10 cellular contexts compared by ENCODE assay signal in genomic region chr12:64782181-64782580, GRCh38. TPM values are rescaled to one million over a fixed set of nuclear protein-coding genes. Genes with fewer than 3 reads are reported as not detected.
DNase-seq lines count a peak whose midpoint lies in the region; ATAC-seq and TF ChIP-seq lines count a peak whose summit lies in the region.
"Had no signal": no experiment of that assay in that cellular context is flagged by ENCODE, and none has a peak within 500 bp of the region (broad histone marks: within the 10 kb centered on the region; RNA-seq: fewer than 3 reads in every experiment).

No MANE protein-coding gene starts in this region.

- H2BK120ac ChIP-seq in neuronal stem cell (ENCODE audit: low read depth, low read length) = no peak overlapping the region

- no peak overlapping the region for H2AFZ ChIP-seq in KMS-11 (ENCODE audit: low read depth)
- H2AFZ ChIP-seq in neuronal stem cell (ENCODE audit: low read length) = no peak overlapping the region

- no peak overlapping the region for H3K18ac ChIP-seq in neuronal stem cell (ENCODE audit: low read length)

- no peak overlapping the region for H2BK15ac ChIP-seq in neuronal stem cell (ENCODE audit: low read length)

- H3K27ac ChIP-seq in CD4-positive, CD25-positive, alpha-beta regulatory T cell (ENCODE audit: insufficient read depth, low read length, poor library complexity, severe bottlenecking) = no peak overlapping the region
- no peak overlapping the region for H3K27ac ChIP-seq in KMS-11
- H3K27ac ChIP-seq in ascending aorta = no peak overlapping the region
- no peak overlapping the region for H3K27ac ChIP-seq in muscle layer of duodenum (ENCODE audit: low read length)
- no peak overlapping the region for H3K27ac ChIP-seq in neuronal stem cell (replicated peaks; ENCODE audit: low read length)

- DNase-seq in CD4-positive, CD25-positive, alpha-beta regulatory T cell = no peak
- no peak for DNase-seq in ascending aorta (ENCODE audit: low spot score in 2 of 2)
- no peak for DNase-seq in neuronal stem cell (ENCODE audit: low spot score)
- no peak for DNase-seq in HT-29 (ENCODE audit: low spot score)
- no peak for DNase-seq in stimulated activated CD4-positive, alpha-beta T cell treated with anti-CD3 and anti-CD28 coated beads, Interleukin-2, amount 100 ng/mL, for 24 hours
- DNase-seq: kidney glomerular epithelial cell, T-helper 9 cell had no signal

- H3K9ac ChIP-seq in KMS-11 (no peak overlapping the region), neuronal stem cell (ENCODE audit: low read depth, low read length, poor library complexity) (no peak overlapping the region)

- H3K4me1 Mint-ChIP-seq in CD4-positive, CD25-positive, alpha-beta regulatory T cell = peaks cover 8 to 19% (median 12%) of the 10 kb centered on the region in 4 donors

- no peak overlapping the region for H3K23ac ChIP-seq in neuronal stem cell (ENCODE audit: low read depth, low read length, poor library complexity)

- peaks cover 24% of the 10 kb centered on the region for H3K4me1 ChIP-seq in CD4-positive, CD25-positive, alpha-beta regulatory T cell (ENCODE audit: control insufficient read depth, insufficient read depth, low read length, poor library complexity, severe bottlenecking)
- H3K4me1 ChIP-seq in KMS-11 (ENCODE audit: low read depth, poor library complexity, severe bottlenecking) (peaks cover 7% of the 10 kb centered on the region), ascending aorta (peaks cover 0 to 9% of the 10 kb centered on the region in 2 donors), muscle layer of duodenum (ENCODE audit: control insufficient read depth in 1 of 2, insufficient read depth in 2 of 2, low read length in 2 of 2) (peaks cover 9 to 15% of the 10 kb centered on the region in 2 donors), neuronal stem cell (ENCODE audit: control insufficient read depth in 2 of 2, insufficient read depth in 1 of 2, low read depth in 1 of 2, low read length in 2 of 2) (peaks cover 7 to 8% of the 10 kb centered on the region in 2 donors)

- no peak overlapping the region for H4K91ac ChIP-seq in neuronal stem cell (ENCODE audit: low read depth, low read length, poor library complexity)

- peak overlapping the region in 1 of 3 donors; percentile 59 for H3K27ac Mint-ChIP-seq in CD4-positive, CD25-positive, alpha-beta regulatory T cell

- no peak for ATAC-seq in CD4-positive, CD25-positive, alpha-beta regulatory T cell (ENCODE audit: low read depth in 2 of 2)
- no peak for ATAC-seq in GM21619 (IDR thresholded peaks at IDR 0.05; ENCODE audit: unreplicated experiment)

- intact Hi-C loops in ascending aorta (cut with DNase I) = no loop called here

- H3K27me3 Mint-ChIP-seq in CD4-positive, CD25-positive, alpha-beta regulatory T cell = peaks cover 76% of the 10 kb centered on the region

- H3K9me3 Mint-ChIP-seq in CD4-positive, CD25-positive, alpha-beta regulatory T cell = peaks cover 0 to 10% (median 2%) of the 10 kb centered on the region in 7 donors

- no peak for TF ChIP-seq CTCF in KMS-11 (conservative IDR thresholded peaks at IDR 0.05; ENCODE audit: low read depth, low read length)
- no peak for TF ChIP-seq CTCF in ascending aorta (IDR thresholded peaks at IDR 0.05)

- H2BK5ac ChIP-seq in neuronal stem cell (ENCODE audit: low read length) = no peak overlapping the region

- no peak overlapping the region for H3K4ac ChIP-seq in neuronal stem cell (ENCODE audit: low read length)

- H4K8ac ChIP-seq in neuronal stem cell (ENCODE audit: low read depth, low read length) = no peak overlapping the region

- no peak overlapping the region for H2BK12ac ChIP-seq in neuronal stem cell (ENCODE audit: low read length)

- H3K4me3 Mint-ChIP-seq in CD4-positive, CD25-positive, alpha-beta regulatory T cell = peak overlapping the region; percentile 40 to 88 (median 82)

- no peaks in the 10 kb centered on the region; the same call in 1 of the 2 replicates for H3K79me2 ChIP-seq in KMS-11 (ENCODE audit: insufficient read depth, low read depth)

- H3K14ac ChIP-seq in neuronal stem cell (ENCODE audit: low read length) = no peak overlapping the region

- H3K36me3 Mint-ChIP-seq in CD4-positive, CD25-positive, alpha-beta regulatory T cell = no peaks in the 10 kb centered on the region

- no CpG with 5 or more reads among the region's 3 CpGs for WGBS in neuronal stem cell (ENCODE audit: extremely low coverage in 2 of 2, insufficient read length in 2 of 2, insufficient replicate concordance in 1 of 2), 2 donors

- H3K4me2 ChIP-seq in KMS-11 (peak overlapping the region; percentile 32; the same call in 1 of the 2 replicates), neuronal stem cell (ENCODE audit: insufficient read depth, low read length, poor library complexity, severe bottlenecking) (no peak overlapping the region)

- no peaks in the 10 kb centered on the region for H3K9me3 ChIP-seq in CD4-positive, CD25-positive, alpha-beta regulatory T cell (ENCODE audit: control insufficient read depth in 2 of 2, low read length in 2 of 2)
- H3K9me3 ChIP-seq in ascending aorta (no peaks in the 10 kb centered on the region), muscle layer of duodenum (ENCODE audit: control insufficient read depth in 1 of 2, low read length in 2 of 2) (no peaks in the 10 kb centered on the region), neuronal stem cell (replicated peaks in 1 of 2; ENCODE audit: control insufficient read depth in 2 of 2, insufficient read depth in 1 of 2, low read depth in 1 of 2, low read length in 2 of 2) (no peaks in the 10 kb centered on the region)

- H4K20me1 ChIP-seq in KMS-11 (ENCODE audit: insufficient read depth) = no peaks in the 10 kb centered on the region

- no peak overlapping the region for H2AK5ac ChIP-seq in neuronal stem cell (ENCODE audit: low read depth, low read length)

- H3K4me3 ChIP-seq in CD4-positive, CD25-positive, alpha-beta regulatory T cell (ENCODE audit: low read depth, low read length) = peak overlapping the region; percentile 27
- H3K4me3 ChIP-seq in KMS-11 (IDR thresholded peaks at IDR 0.05; ENCODE audit: insufficient read depth, low read depth, low read length) (no peak overlapping the region), ascending aorta (peak overlapping the region; percentile 66 to 71), muscle layer of duodenum (ENCODE audit: low read depth in 1 of 2, low read length in 2 of 2) (peak overlapping the region; percentile 66 to 71), neuronal stem cell (ENCODE audit: low read length in 2 of 2) (no peak overlapping the region)

- peaks cover 46% of the 10 kb centered on the region for H3K27me3 ChIP-seq in CD4-positive, CD25-positive, alpha-beta regulatory T cell (ENCODE audit: control insufficient read depth, insufficient read depth, low read length)
- H3K27me3 ChIP-seq in KMS-11 (ENCODE audit: insufficient read depth, low read depth) (peaks cover 9% of the 10 kb centered on the region; the same call in 1 of the 2 replicates), ascending aorta (no peaks in the 10 kb centered on the region), muscle layer of duodenum (ENCODE audit: low read depth, low read length) (peaks cover 8% of the 10 kb centered on the region), neuronal stem cell (ENCODE audit: control insufficient read depth in 3 of 3, insufficient read depth in 3 of 3, low read depth in 1 of 3, low read length in 3 of 3) (peaks cover 0 to 67% (median 9%) of the 10 kb centered on the region in 3 experiments)

- no peaks in the 10 kb centered on the region for H3K36me3 ChIP-seq in CD4-positive, CD25-positive, alpha-beta regulatory T cell (ENCODE audit: control insufficient read depth, insufficient read depth, low read length)
- H3K36me3 ChIP-seq in KMS-11 (ENCODE audit: insufficient read depth) = no peaks in the 10 kb centered on the region
- no peaks in the 10 kb centered on the region for H3K36me3 ChIP-seq in ascending aorta
- no peaks in the 10 kb centered on the region for H3K36me3 ChIP-seq in muscle layer of duodenum (ENCODE audit: control insufficient read depth in 1 of 2, insufficient read depth in 2 of 2, low read length in 2 of 2)
- peaks cover 0 to 1% of the 10 kb centered on the region in 2 donors for H3K36me3 ChIP-seq in neuronal stem cell (replicated peaks in 1 of 2; ENCODE audit: control insufficient read depth in 2 of 2, insufficient read depth in 2 of 2, low read length in 2 of 2)

- no peaks in the 10 kb centered on the region for H3K79me1 ChIP-seq in neuronal stem cell (ENCODE audit: low read depth, low read length)

RNA-seq across cellular contexts. Expression of gene GNS, which starts 23.0 kb away (rescaled TPM):
- 25.0 TPM for total RNA-seq in CD4-positive, CD25-positive, alpha-beta regulatory T cell
- polyA plus RNA-seq in CD4-positive, CD25-positive, alpha-beta regulatory T cell = 10 to 100 TPM; 40.6 to 51.5 (median 41.6) TPM
- total RNA-seq in ascending aorta = 105 TPM
- 19.4 TPM for polyA plus RNA-seq in neuronal stem cell (2013, experiment 1 of 2)
- 19.0 TPM for polyA plus RNA-seq in neuronal stem cell (2013, experiment 2 of 2)
- 36.4 and 41.5 TPM in 2 replicates for total RNA-seq in HT-29 (2014; rRNA removed; shearing (Covaris generic))

RNA-seq across cellular contexts. Expression of gene TBC1D30, which starts 42.3 kb away (rescaled TPM):
- 0.12 TPM for total RNA-seq in CD4-positive, CD25-positive, alpha-beta regulatory T cell
- under 1 TPM in 2 of 4 donors, not detected in 2; 0.07 to 0.25 TPM for polyA plus RNA-seq in CD4-positive, CD25-positive, alpha-beta regulatory T cell
- 53.0 TPM for total RNA-seq in ascending aorta
- polyA plus RNA-seq in neuronal stem cell (2013, experiment 1 of 2) = 1.7 TPM
- 1.9 TPM for polyA plus RNA-seq in neuronal stem cell (2013, experiment 2 of 2)
- total RNA-seq in HT-29 (2014; rRNA removed; shearing (Covaris generic)) = 44.7 and 46.2 TPM in 2 replicates

Comparison
In these comparisons a context has a peak if more than half of its experiments do, and no peak if none do; other contexts are left out.
1. H3K4me3 ChIP-seq: peak in CD4-positive, CD25-positive, alpha-beta regulatory T cell (single experiment), ascending aorta (2 of 2) and muscle layer of duodenum (2 of 2); none in KMS-11 (single experiment) and neuronal stem cell (0 of 2).
2. RNA of gene TBC1D30, which starts 42.3 kb away (total RNA-seq): 53.0 TPM in ascending aorta (single experiment) and 44.7 to 46.2 TPM in HT-29; 0.12 TPM in CD4-positive, CD25-positive, alpha-beta regulatory T cell (single experiment); every median in the first group is over 10 times any median in the second.